ENCODE assay signal across 14 cellular contexts in genomic region chr17:2222301-2222700, GRCh38.
DNase-seq lines count a peak whose midpoint lies in the region; ATAC-seq and TF ChIP-seq lines count a peak whose summit lies in the region.
"Had no signal": no experiment of that assay in that cellular context is flagged by ENCODE, and none has a peak within 500 bp of the region (broad histone marks: within the 10 kb centered on the region; RNA-seq: fewer than 3 reads in every experiment).

No MANE protein-coding gene starts in this region.

- no peak for DNase-seq in activated T-cell treated with anti-CD3 and anti-CD28 coated beads, Interleukin-2, amount 50 U/mL, for 72 hours
- DNase-seq in activated T-cell treated with anti-CD3 and anti-CD28 coated beads, Interleukin-2, amount 50 U/mL, for 48 hours = no peak
- DNase-seq in brain microvascular endothelial cell = no peak
- no peak for DNase-seq in memory B cell (ENCODE audit: low spot score in 2 of 2)
- DNase-seq in upper lobe of right lung = no peak
- DNase-seq in stimulated activated CD4-positive, alpha-beta T cell treated with anti-CD3 and anti-CD28 coated beads, Interleukin-2, amount 100 ng/mL, for 48 hours = no peak
- DNase-seq in DMS 273 treated with DMSO at 0.1 percent for 48 hours (lab: John Stamatoyannopoulos, UW) = no peak
- DNase-seq in endodermal cell = no peak
- DNase-seq: head of caudate nucleus, NCI-H1048, NCI-H510A, nucleus accumbens had no signal

- peak overlapping the region; percentile 26 for H3K27ac Mint-ChIP-seq in activated T-cell treated with anti-CD3 and anti-CD28 coated beads, Interleukin-2, amount 50 U/mL, for 72 hours
- H3K27ac Mint-ChIP-seq in memory B cell (peak overlapping the region; percentile 6), endodermal cell (no peak overlapping the region)

- TF ChIP-seq CTCF in brain microvascular endothelial cell (IDR thresholded peaks at IDR 0.05; ENCODE audit: low read depth, low read length, missing control alignments) (no peak), upper lobe of right lung (IDR thresholded peaks at IDR 0.05) (no peak), endodermal cell (conservative IDR thresholded peaks at IDR 0.05) (no peak)

- H3K9me3 ChIP-seq in upper lobe of right lung (no peaks in the 10 kb centered on the region), endodermal cell (ENCODE audit: control insufficient read depth, low read length) (no peaks in the 10 kb centered on the region)

- WGBS in endodermal cell (ENCODE audit: insufficient coverage in 1 of 2, insufficient read length in 1 of 2), 2 experiments = 86 to 94% methylated on average over 2 to 5 of the region's 5 CpGs

- ATAC-seq in activated T-cell treated with anti-CD3 and anti-CD28 coated beads, Interleukin-2, amount 50 U/mL, for 72 hours (replicated peaks in 1 of 2) = no peak
- ATAC-seq in memory B cell (ENCODE audit: low read depth) = no peak
- ATAC-seq in upper lobe of right lung = no peak
- ATAC-seq: HCT116, Panc1 had no signal

- H3K36me3 ChIP-seq in brain microvascular endothelial cell (replicated peaks) (no peaks in the 10 kb centered on the region), upper lobe of right lung (no peaks in the 10 kb centered on the region), endodermal cell (ENCODE audit: control insufficient read depth, insufficient read depth, low read length) (peaks cover 57% of the 10 kb centered on the region)

- intact Hi-C loops in upper lobe of right lung (cut with DNase I) = no loop called here

- H3K27me3 ChIP-seq in brain microvascular endothelial cell (replicated peaks) = no peaks in the 10 kb centered on the region
- no peaks in the 10 kb centered on the region for H3K27me3 ChIP-seq in upper lobe of right lung
- no peaks in the 10 kb centered on the region for H3K27me3 ChIP-seq in endodermal cell (ENCODE audit: control insufficient read depth, insufficient read depth, low read length, poor library complexity, severe bottlenecking)

- H3K4me3 Mint-ChIP-seq in activated T-cell treated with anti-CD3 and anti-CD28 coated beads, Interleukin-2, amount 50 U/mL, for 72 hours = peak overlapping the region; percentile 35 to 60
- H3K4me3 Mint-ChIP-seq in memory B cell (no peak overlapping the region), endodermal cell (no peak overlapping the region)

- in situ Hi-C loops in brain microvascular endothelial cell (cut with HindIII; ENCODE audit: low pct_ligation_motif_present, low sequenced_read_pairs) = no loop called here

- H3K9ac ChIP-seq in endodermal cell (ENCODE audit: extremely low read depth, low read length, poor library complexity, severe bottlenecking) = no peak overlapping the region

- H3K27ac ChIP-seq in brain microvascular endothelial cell = peak overlapping the region; percentile 39
- H3K27ac ChIP-seq in upper lobe of right lung = peak overlapping the region; percentile 7
- no peak overlapping the region for H3K27ac ChIP-seq in endodermal cell (ENCODE audit: low read depth, low read length)

- no peaks in the 10 kb centered on the region for H3K9me3 Mint-ChIP-seq in activated T-cell treated with anti-CD3 and anti-CD28 coated beads, Interleukin-2, amount 50 U/mL, for 72 hours
- H3K9me3 Mint-ChIP-seq in memory B cell (no peaks in the 10 kb centered on the region), endodermal cell (no peaks in the 10 kb centered on the region)

- H3K27me3 Mint-ChIP-seq in activated T-cell treated with anti-CD3 and anti-CD28 coated beads, Interleukin-2, amount 50 U/mL, for 72 hours (ENCODE audit: low read depth) = no peaks in the 10 kb centered on the region
- H3K27me3 Mint-ChIP-seq in memory B cell = no peaks in the 10 kb centered on the region
- no peaks in the 10 kb centered on the region for H3K27me3 Mint-ChIP-seq in endodermal cell (ENCODE audit: insufficient read depth)

- no peak overlapping the region for H3K4me3 ChIP-seq in brain microvascular endothelial cell (ENCODE audit: low read depth, low read length)
- no peak overlapping the region for H3K4me3 ChIP-seq in upper lobe of right lung
- no peak overlapping the region for H3K4me3 ChIP-seq in endodermal cell (ENCODE audit: low read length)

- peaks cover 39% of the 10 kb centered on the region for H3K4me1 Mint-ChIP-seq in activated T-cell treated with anti-CD3 and anti-CD28 coated beads, Interleukin-2, amount 50 U/mL, for 72 hours (ENCODE audit: low read depth)
- peaks cover 11% of the 10 kb centered on the region for H3K4me1 Mint-ChIP-seq in memory B cell
- peaks cover 4% of the 10 kb centered on the region for H3K4me1 Mint-ChIP-seq in endodermal cell

- peaks cover 12% of the 10 kb centered on the region for H3K4me1 ChIP-seq in upper lobe of right lung
- no peaks in the 10 kb centered on the region for H3K4me1 ChIP-seq in endodermal cell (ENCODE audit: control insufficient read depth, insufficient read depth, low read length)

- peaks cover 2 to 6% of the 10 kb centered on the region in 2 donors for H3K36me3 Mint-ChIP-seq in activated T-cell treated with anti-CD3 and anti-CD28 coated beads, Interleukin-2, amount 50 U/mL, for 72 hours (ENCODE audit: insufficient read depth in 2 of 2)
- H3K36me3 Mint-ChIP-seq in memory B cell (peaks cover 15% of the 10 kb centered on the region), endodermal cell (ENCODE audit: low read depth) (peaks cover 46% of the 10 kb centered on the region)

Comparison
In these comparisons a context has a peak if more than half of its experiments do, and no peak if none do; other contexts are left out.
1. H3K4me3 Mint-ChIP-seq: peak in activated T-cell treated with anti-CD3 and anti-CD28 coated beads, Interleukin-2, amount 50 U/mL, for 72 hours (2 of 2); none in memory B cell (single experiment) and endodermal cell (single experiment).